ENCODE assay signal across 1 cellular context in the genomic region with DNA sequence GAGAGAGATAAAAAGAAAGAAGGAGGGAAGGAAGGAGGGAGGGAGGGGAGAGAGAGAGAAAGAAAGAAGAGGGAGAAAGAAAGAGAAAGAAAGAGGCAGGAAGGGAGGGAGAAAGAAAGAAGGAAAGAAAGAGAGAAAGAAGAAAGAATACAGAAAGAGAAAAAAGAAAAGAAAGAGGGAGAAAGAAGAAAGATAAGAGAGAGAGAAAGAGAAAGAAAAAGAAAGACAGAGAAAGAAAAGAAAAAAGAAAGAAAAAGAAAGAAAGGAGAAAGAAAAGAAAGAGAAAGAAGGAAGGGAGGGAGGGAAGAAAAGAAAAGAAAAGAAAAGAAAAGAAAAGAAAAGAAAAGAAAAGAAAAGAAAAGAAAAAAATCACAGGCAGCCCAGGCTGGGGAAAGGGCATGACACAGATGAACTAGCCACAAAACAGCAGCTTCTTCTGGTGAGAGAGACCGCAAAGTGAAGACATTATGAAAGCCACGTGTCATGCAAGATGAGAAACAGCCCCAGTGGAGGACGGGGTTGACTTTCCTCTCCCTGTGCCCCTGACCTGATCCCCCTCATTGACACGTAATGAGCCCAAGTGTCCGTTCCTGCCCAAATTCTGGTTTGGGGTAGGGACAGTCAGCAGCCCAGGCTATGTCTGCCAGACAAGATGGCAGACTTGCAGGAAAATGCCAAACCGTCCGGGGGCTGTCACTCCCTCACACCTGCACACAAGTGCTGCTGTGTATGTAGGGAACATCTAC.
TF ChIP-seq lines count a peak whose summit lies in the region.

No MANE protein-coding gene starts in this region.

TF ChIP-seq in GM12878, 131 proteins besides CTCF, POLR2A, EP300 and RAD21 (continued from another document):
- no peak for TF ChIP-seq PRDM15 (CRISPR knock-in tag; IDR thresholded peaks at IDR 0.05)
- no peak for TF ChIP-seq RB1 (IDR thresholded peaks at IDR 0.05; ENCODE audit: borderline replicate concordance)
- TF ChIP-seq NR2C2 (IDR thresholded peaks at IDR 0.05; ENCODE audit: borderline replicate concordance, control insufficient read depth, insufficient read length, low read depth), result no peak
- TF ChIP-seq CREB1 (IDR thresholded peaks at IDR 0.05; ENCODE audit: low read depth), result peak; percentile 55; the same call in 1 of the 2 replicates
- no peak for TF ChIP-seq KAT2A (conservative IDR thresholded peaks at IDR 0.05; ENCODE audit: control insufficient read depth, low read depth, low read length)
- no peak for TF ChIP-seq NFYA (IDR thresholded peaks at IDR 0.05; ENCODE audit: borderline replicate concordance, low read depth, low read length)
- TF ChIP-seq ZNF217 (IDR thresholded peaks at IDR 0.05), result no peak
- no peak for TF ChIP-seq ZBTB40 (IDR thresholded peaks at IDR 0.05; ENCODE audit: borderline replicate concordance)
- no peak for TF ChIP-seq IRF3 (IDR thresholded peaks at IDR 0.05)
- peak; percentile 41; the same call in 1 of the 2 replicates for TF ChIP-seq SMARCA5 (IDR thresholded peaks at IDR 0.05)
- TF ChIP-seq ELK1 (IDR thresholded peaks at IDR 0.05; ENCODE audit: low read depth, low read length), result no peak
- no peak for TF ChIP-seq RCOR1 (conservative IDR thresholded peaks at IDR 0.05; ENCODE audit: low read depth, low read length)
- TF ChIP-seq CBX3 (IDR thresholded peaks at IDR 0.05; ENCODE audit: borderline replicate concordance, low read depth), result no peak
- TF ChIP-seq MTA3 (IDR thresholded peaks at IDR 0.05; ENCODE audit: borderline replicate concordance, low read length), result peak; percentile 65; the same call in 1 of the 2 replicates
- peak; percentile 79 for TF ChIP-seq YY1 (IDR thresholded peaks at IDR 0.05; ENCODE audit: low read depth, low read length)
